ENCODE assay signal across 14 cellular contexts in the genomic region with DNA sequence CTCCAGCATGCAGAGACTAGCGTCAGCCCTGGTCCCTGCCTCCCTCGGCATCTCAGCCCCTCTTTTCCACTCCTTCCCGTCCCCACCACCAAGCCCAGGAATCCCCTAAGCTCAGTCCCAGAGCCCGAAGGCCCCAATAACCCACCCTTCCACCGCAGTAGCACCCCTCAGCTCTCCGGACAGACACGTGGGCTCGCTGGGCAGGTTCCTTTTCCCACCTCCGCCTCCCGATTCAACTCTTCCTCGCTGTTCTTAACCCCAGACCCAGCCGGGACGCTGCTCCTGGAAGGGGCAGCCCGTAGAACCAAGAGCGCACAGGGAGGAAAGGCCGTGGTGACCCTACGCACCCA. TPM values are rescaled to one million over a fixed set of nuclear protein-coding genes. Genes with fewer than 3 reads are reported as not detected.
DNase-seq lines count a peak whose midpoint lies in the region; ATAC-seq and TF ChIP-seq lines count a peak whose summit lies in the region.
"Had no signal": no experiment of that assay in that cellular context is flagged by ENCODE, and none has a peak within 500 bp of the region (broad histone marks: within the 10 kb centered on the region; RNA-seq: fewer than 3 reads in every experiment).

No MANE protein-coding gene starts in this region.

- H3K36me3 ChIP-seq in CD8-positive, alpha-beta T cell (ENCODE audit: insufficient read depth, low read length), result no peaks in the 10 kb centered on the region
- H3K36me3 ChIP-seq in Peyer's patch (peaks cover 0 to 34% (median 0%) of the 10 kb centered on the region in 3 donors), fibroblast of lung (ENCODE audit: control insufficient read depth, insufficient read depth, low read length) (no peaks in the 10 kb centered on the region)
- H3K36me3 ChIP-seq: vagina had no signal

- no peak for ATAC-seq in CD8-positive, alpha-beta T cell
- no peak for ATAC-seq in HG03039 (IDR thresholded peaks at IDR 0.05; ENCODE audit: unreplicated experiment)
- ATAC-seq in HG03135 (IDR thresholded peaks at IDR 0.05; ENCODE audit: unreplicated experiment), result no peak

- H3K27me3 Mint-ChIP-seq in CD8-positive, alpha-beta T cell (ENCODE audit: low read depth), result peaks cover 59% of the 10 kb centered on the region
- peaks cover 62% of the 10 kb centered on the region for H3K27me3 Mint-ChIP-seq in progenitor cell of endocrine pancreas

- POLR2A ChIA-PET in CD8-positive, alpha-beta T cell (lab: Charles Lee), result no interaction called here

- no peak overlapping the region for H3K9ac ChIP-seq in fibroblast of lung (ENCODE audit: insufficient read depth, low read length)

- H3K36me3 Mint-ChIP-seq in CD8-positive, alpha-beta T cell, result no peaks in the 10 kb centered on the region
- peaks cover 2% of the 10 kb centered on the region for H3K36me3 Mint-ChIP-seq in progenitor cell of endocrine pancreas (ENCODE audit: insufficient read depth)

- H3K4me3 Mint-ChIP-seq in CD8-positive, alpha-beta T cell, result peak overlapping the region; percentile 35
- H3K4me3 Mint-ChIP-seq in progenitor cell of endocrine pancreas (ENCODE audit: low read depth), result peak overlapping the region; percentile 84

- no peak overlapping the region for H2AFZ ChIP-seq in fibroblast of lung (ENCODE audit: low read length)

- peaks cover 35% of the 10 kb centered on the region for H3K4me1 ChIP-seq in CD8-positive, alpha-beta T cell (ENCODE audit: insufficient read depth, low read length)
- H3K4me1 ChIP-seq in Peyer's patch (peaks cover 0 to 42% (median 14%) of the 10 kb centered on the region in 4 donors), fibroblast of lung (ENCODE audit: control insufficient read depth, extremely low read depth, insufficient read depth, low read length) (no peaks in the 10 kb centered on the region)

- CTCF ChIA-PET in CD8-positive, alpha-beta T cell (lab: Charles Lee), result interaction anchor here (1.1 to 6.3 kb wide), 16 partner anchors 14 to 319 kb away, joined by 3 to 98 read pairs (median 6); a partner anchor contains a TSS

- no peaks in the 10 kb centered on the region for H3K9me3 Mint-ChIP-seq in CD8-positive, alpha-beta T cell
- H3K9me3 Mint-ChIP-seq in progenitor cell of endocrine pancreas (ENCODE audit: low read depth), result no peaks in the 10 kb centered on the region
- H3K9me3 Mint-ChIP-seq: activated CD4-positive, alpha-beta T cell treated with anti-CD3 and anti-CD28 coated beads, Interleukin-2, amount 10 ng/mL, durations not matched to agents 24 days and 14 days had no signal

- no peak for DNase-seq in CD8-positive, alpha-beta T cell
- DNase-seq in Peyer's patch, result no peak
- DNase-seq in fibroblast of lung (ENCODE audit: low read depth in 2 of 2), result no peak
- DNase-seq in progenitor cell of endocrine pancreas (ENCODE audit: low spot score, unreplicated experiment), result no peak
- DNase-seq in KBM-7, result no peak
- DNase-seq in caudate nucleus (lab: John Stamatoyannopoulos, UW), result no peak
- DNase-seq: C1 segment of cervical spinal cord, NCI-H524 treated with DMSO at 0.1 percent for 48 hours had no signal

- no peak overlapping the region for H3K27ac ChIP-seq in CD8-positive, alpha-beta T cell (ENCODE audit: low read depth, low read length)
- H3K27ac ChIP-seq in Peyer's patch (peak overlapping the region in 3 of 4 donors; percentile 73 to 91 (median 84)), fibroblast of lung (ENCODE audit: insufficient read depth, low read length) (no peak overlapping the region), caudate nucleus (ENCODE audit: low read depth, low read length) (no peak overlapping the region)
- H3K27ac ChIP-seq: vagina had no signal

- in situ Hi-C loops in KBM-7 (cut with MboI; ENCODE audit: low pct_unique_long_range_greater_than_20kb, low sequenced_read_pairs), result no loop called here

- no peak overlapping the region for H3K27ac Mint-ChIP-seq in CD8-positive, alpha-beta T cell
- peak overlapping the region; percentile 88 for H3K27ac Mint-ChIP-seq in progenitor cell of endocrine pancreas
- H3K27ac Mint-ChIP-seq: activated CD4-positive, alpha-beta T cell treated with anti-CD3 and anti-CD28 coated beads, Interleukin-2, amount 10 ng/mL, durations not matched to agents 24 days and 14 days had no signal

- peak overlapping the region; percentile 15 for H3K4me3 ChIP-seq in CD8-positive, alpha-beta T cell (ENCODE audit: low read depth, low read length)
- H3K4me3 ChIP-seq in Peyer's patch, result peak overlapping the region in 3 of 4 donors; percentile 39 to 76 (median 69)
- H3K4me3 ChIP-seq in fibroblast of lung (replicated peaks in 1 of 4; ENCODE audit: control extremely low read depth in 1 of 4, insufficient read depth in 1 of 4, low read depth in 3 of 4, low read length in 4 of 4), result no peak overlapping the region

- no peak for TF ChIP-seq CTCF in CD8-positive, alpha-beta T cell (IDR thresholded peaks at IDR 0.05)
- TF ChIP-seq CTCF in Peyer's patch (IDR thresholded peaks at IDR 0.05) (no peak), fibroblast of lung (conservative IDR thresholded peaks at IDR 0.05 in 1 of 2, IDR thresholded peaks at IDR 0.05 in 1 of 2; ENCODE audit: low read depth in 1 of 2, low read length in 2 of 2) (no peak), progenitor cell of endocrine pancreas (IDR thresholded peaks at IDR 0.05; ENCODE audit: unreplicated experiment) (no peak)

- peaks cover 26% of the 10 kb centered on the region for H3K4me1 Mint-ChIP-seq in CD8-positive, alpha-beta T cell (ENCODE audit: low read depth)
- peaks cover 11% of the 10 kb centered on the region for H3K4me1 Mint-ChIP-seq in progenitor cell of endocrine pancreas (ENCODE audit: low read depth)

- intact Hi-C loops in CD8-positive, alpha-beta T cell (cut with DNase I, micrococcal nuclease), result loop anchor here in 1 of 2 experiments (2.0 kb wide), 2 partner anchors 151 to 239 kb away; no protein-coding TSS in a partner anchor

- TF ChIP-seq POLR2A in Peyer's patch (IDR thresholded peaks at IDR 0.05), result no peak

- peaks cover 29% of the 10 kb centered on the region for H3K27me3 ChIP-seq in CD8-positive, alpha-beta T cell (ENCODE audit: insufficient read depth, low read length)
- peaks cover 0 to 21% of the 10 kb centered on the region in 2 donors for H3K27me3 ChIP-seq in Peyer's patch
- H3K27me3 ChIP-seq in fibroblast of lung (ENCODE audit: control insufficient read depth, insufficient read depth, low read length), result peaks cover 71% of the 10 kb centered on the region

- peak overlapping the region; percentile 13 for H3K4me2 ChIP-seq in fibroblast of lung (ENCODE audit: extremely low read depth, insufficient read depth, low read length)

- H3K79me2 ChIP-seq in fibroblast of lung (ENCODE audit: control insufficient read depth, insufficient read depth, low read length), result no peaks in the 10 kb centered on the region

- H4K20me1 ChIP-seq in fibroblast of lung (ENCODE audit: control insufficient read depth, extremely low read depth, insufficient read depth, low read length), result no peaks in the 10 kb centered on the region

- H3K9me3 ChIP-seq in CD8-positive, alpha-beta T cell (ENCODE audit: low read length), result no peaks in the 10 kb centered on the region
- H3K9me3 ChIP-seq in Peyer's patch (peaks cover 0 to 5% (median 0%) of the 10 kb centered on the region in 4 donors), fibroblast of lung (ENCODE audit: control insufficient read depth, insufficient read depth, low read depth, low read length) (no peaks in the 10 kb centered on the region)
- H3K9me3 ChIP-seq: vagina had no signal

RNA-seq across cellular contexts. Expression of a gene that starts 1.4 kb away (rescaled TPM):
- not detected for total RNA-seq in CD8-positive, alpha-beta T cell
- total RNA-seq in Peyer's patch (100 to 1,000 TPM in 1 of 4 donors, 10 to 100 TPM in 3; 14.0 to 124 (median 71.1) TPM), fibroblast of lung (not detected in 2 replicates), progenitor cell of endocrine pancreas (17.3 and 24.1 TPM in 2 replicates)
- polyA plus RNA-seq in fibroblast of lung, result not detected in 2 replicates
- polyA plus RNA-seq in fibroblast of lung (2012), result 0.06 TPM in 1 of 2 replicates, not detected in the other
- not detected in 2 replicates for polyA minus RNA-seq in fibroblast of lung (ENCODE audit: low replicate concordance)
- total RNA-seq: activated CD4-positive, alpha-beta T cell treated with anti-CD3 and anti-CD28 coated beads, Interleukin-2, amount 10 ng/mL, durations not matched to agents 24 days and 14 days; left ventricle myocardium superior; SK-MEL-5; vagina had no signal

RNA-seq across cellular contexts. Expression of a gene that starts 18.0 kb away (rescaled TPM):
- not detected for total RNA-seq in CD8-positive, alpha-beta T cell
- total RNA-seq in Peyer's patch, result 1 to 10 TPM in 2 of 4 donors, not detected in 2; 1.5 to 3.6 TPM
- not detected in 2 replicates for total RNA-seq in fibroblast of lung
- polyA plus RNA-seq in fibroblast of lung, result not detected in 2 replicates
- not detected in 2 replicates for polyA plus RNA-seq in fibroblast of lung (2012)
- polyA minus RNA-seq in fibroblast of lung (ENCODE audit: low replicate concordance), result 0.15 TPM in 1 of 2 replicates, not detected in the other
- 0.65 and 0.67 TPM in 2 replicates for total RNA-seq in progenitor cell of endocrine pancreas
- total RNA-seq: activated CD4-positive, alpha-beta T cell treated with anti-CD3 and anti-CD28 coated beads, Interleukin-2, amount 10 ng/mL, durations not matched to agents 24 days and 14 days; left ventricle myocardium superior; vagina had no signal

Comparison
In these comparisons a context has a peak if more than half of its experiments do, and no peak if none do; other contexts are left out.
1. H3K27ac ChIP-seq: peak in Peyer's patch (3 of 4); none in CD8-positive, alpha-beta T cell (single experiment), fibroblast of lung (single experiment) and caudate nucleus (single experiment).
2. H3K4me3 ChIP-seq: peak in CD8-positive, alpha-beta T cell (single experiment) and Peyer's patch (3 of 4); none in fibroblast of lung (0 of 4).
3. RNA of a gene that starts 1.4 kb away (total RNA-seq): 14.0 to 124 TPM in Peyer's patch and 17.3 to 24.1 TPM in progenitor cell of endocrine pancreas; not detected in CD8-positive, alpha-beta T cell and not detected in fibroblast of lung; every median in the first group is over 10 times any median in the second.